In the genomic region with DNA sequence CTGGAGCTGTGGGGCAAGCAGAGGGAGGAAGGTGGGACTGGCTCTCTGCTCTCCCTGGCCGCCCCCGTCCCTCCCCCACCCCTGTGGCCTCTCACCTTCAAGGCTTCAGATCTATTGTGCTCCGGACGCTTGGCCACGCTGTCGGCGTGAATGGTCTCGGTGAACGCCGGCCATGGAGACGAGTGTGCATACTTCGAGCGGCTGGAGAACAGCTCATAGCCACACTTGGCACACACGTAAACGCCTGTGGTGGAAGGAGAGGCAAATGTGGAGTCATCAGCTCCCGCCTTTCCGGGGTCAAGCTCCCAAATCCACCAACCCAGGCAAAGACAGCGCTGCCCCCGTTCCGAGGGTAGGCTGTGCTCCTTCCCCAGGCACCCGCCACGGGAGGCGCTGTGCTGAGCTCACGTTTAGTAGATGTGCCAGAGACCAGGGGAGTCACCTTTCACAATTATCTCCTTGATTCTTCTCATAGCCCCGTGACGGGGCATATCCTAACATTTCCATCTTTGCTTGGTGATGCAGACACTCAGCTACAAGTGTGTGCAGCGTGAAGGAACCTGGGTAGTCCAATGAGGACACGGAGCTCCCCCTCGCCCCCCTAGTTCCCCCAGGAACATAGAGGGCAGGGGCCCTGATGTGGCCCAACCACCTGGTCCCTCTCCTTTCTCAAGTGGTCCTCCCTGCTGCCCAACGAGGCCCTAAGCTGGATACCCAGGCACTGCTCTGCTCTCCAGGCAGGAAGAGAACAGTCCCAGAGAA, we compare ENCODE assay signal across 9 cellular contexts. TPM values are rescaled to one million over a fixed set of nuclear protein-coding genes. Genes with fewer than 3 reads are reported as not detected.
DNase-seq lines count a peak whose midpoint lies in the region; ATAC-seq and TF ChIP-seq lines count a peak whose summit lies in the region.
"Had no signal": no experiment of that assay in that cellular context is flagged by ENCODE, and none has a peak within 500 bp of the region (broad histone marks: within the 10 kb centered on the region; RNA-seq: fewer than 3 reads in every experiment).

No MANE protein-coding gene starts in this region.

- no peak overlapping the region for H3K27ac Mint-ChIP-seq in activated T-cell treated with anti-CD3 and anti-CD28 coated beads, Interleukin-2, amount 50 U/mL, for 72 hours
- no peak overlapping the region for H3K27ac Mint-ChIP-seq in activated CD8-positive, alpha-beta T cell treated with anti-CD3 and anti-CD28 coated beads, Interleukin-2, amount 10 ng/mL, durations not matched to agents 7 days and 5 days

- no peak overlapping the region for H3K4me3 ChIP-seq in kidney epithelial cell (ENCODE audit: low read depth, low read length)
- H3K4me3 ChIP-seq in tibial artery = peak overlapping the region; percentile 82 to 92

- peaks cover 2% of the 10 kb centered on the region in 2 donors for H3K36me3 Mint-ChIP-seq in activated T-cell treated with anti-CD3 and anti-CD28 coated beads, Interleukin-2, amount 50 U/mL, for 72 hours (ENCODE audit: insufficient read depth in 2 of 2)
- H3K36me3 Mint-ChIP-seq in activated CD8-positive, alpha-beta T cell treated with anti-CD3 and anti-CD28 coated beads, Interleukin-2, amount 10 ng/mL, durations not matched to agents 7 days and 5 days (ENCODE audit: low read depth) = peaks cover 8% of the 10 kb centered on the region

- H3K4me3 Mint-ChIP-seq in activated T-cell treated with anti-CD3 and anti-CD28 coated beads, Interleukin-2, amount 50 U/mL, for 72 hours = peak overlapping the region; percentile 98
- peak overlapping the region; percentile 85 for H3K4me3 Mint-ChIP-seq in activated CD8-positive, alpha-beta T cell treated with anti-CD3 and anti-CD28 coated beads, Interleukin-2, amount 10 ng/mL, durations not matched to agents 7 days and 5 days

- DNase-seq in activated T-cell treated with anti-CD3 and anti-CD28 coated beads, Interleukin-2, amount 50 U/mL, for 72 hours = no peak
- DNase-seq in activated T-cell treated with anti-CD3 and anti-CD28 coated beads, Interleukin-2, amount 50 U/mL, for 1 hour = no peak
- no peak for DNase-seq in activated CD8-positive, alpha-beta T cell treated with anti-CD3 and anti-CD28 coated beads, Interleukin-2, amount 10 ng/mL, durations not matched to agents 7 days and 5 days
- DNase-seq in kidney epithelial cell (ENCODE audit: low read depth) (no peak), tibial artery (peak in 1 of 2 donors; percentile 63), AG20443 (ENCODE audit: low spot score) (no peak), NCI-H128 (lab: John Stamatoyannopoulos, UW; ENCODE audit: unreplicated experiment) (no peak)
- DNase-seq: uterus had no signal

- H3K36me3 ChIP-seq in kidney epithelial cell (ENCODE audit: control insufficient read depth, insufficient read depth, low read length) = peaks cover 2% of the 10 kb centered on the region
- peaks cover 40 to 46% (median 46%) of the 10 kb centered on the region in 3 donors for H3K36me3 ChIP-seq in tibial artery
- H3K36me3 ChIP-seq: uterus had no signal

- no peak for ATAC-seq in activated T-cell treated with anti-CD3 and anti-CD28 coated beads, Interleukin-2, amount 50 U/mL, for 72 hours (replicated peaks in 1 of 2)
- no peak for ATAC-seq in activated CD8-positive, alpha-beta T cell treated with anti-CD3 and anti-CD28 coated beads, Interleukin-2, amount 10 ng/mL, durations not matched to agents 7 days and 5 days
- ATAC-seq in GM21786 (IDR thresholded peaks at IDR 0.05; ENCODE audit: unreplicated experiment) = no peak

- TF ChIP-seq CTCF in kidney epithelial cell (IDR thresholded peaks at IDR 0.05; ENCODE audit: insufficient read depth, low read length, poor library complexity, severe bottlenecking) (peak; percentile 32), tibial artery (IDR thresholded peaks at IDR 0.05) (no peak)

- peaks cover 6 to 21% (median 14%) of the 10 kb centered on the region in 4 donors for H3K4me1 ChIP-seq in tibial artery

- H3K27me3 ChIP-seq in kidney epithelial cell (ENCODE audit: control insufficient read depth, insufficient read depth, low read length) (no peaks in the 10 kb centered on the region), tibial artery (no peaks in the 10 kb centered on the region)
- H3K27me3 ChIP-seq: uterus had no signal

- peak overlapping the region; percentile 85 to 88 for H3K27ac ChIP-seq in tibial artery

- intact Hi-C loops in tibial artery (cut with DNase I; ENCODE audit: low total_unique reads) = no loop called here

- peaks cover 31% of the 10 kb centered on the region for H3K4me1 Mint-ChIP-seq in activated T-cell treated with anti-CD3 and anti-CD28 coated beads, Interleukin-2, amount 50 U/mL, for 72 hours (ENCODE audit: low read depth)
- H3K4me1 Mint-ChIP-seq in activated CD8-positive, alpha-beta T cell treated with anti-CD3 and anti-CD28 coated beads, Interleukin-2, amount 10 ng/mL, durations not matched to agents 7 days and 5 days (ENCODE audit: low read depth) = peaks cover 29% of the 10 kb centered on the region

- H3K9me3 ChIP-seq in tibial artery = no peaks in the 10 kb centered on the region
- H3K9me3 ChIP-seq: uterus had no signal

- POLR2A ChIA-PET in activated CD8-positive, alpha-beta T cell treated with anti-CD3 and anti-CD28 coated beads, Interleukin-2, amount 10 ng/mL, durations not matched to agents 7 days and 5 days (lab: Charles Lee) = interaction anchor here (0.8 to 2.1 kb wide), 2 partner anchors 24 to 214 kb away, joined by 3 to 8 read pairs; a partner anchor contains a TSS

- H3K27me3 Mint-ChIP-seq in activated T-cell treated with anti-CD3 and anti-CD28 coated beads, Interleukin-2, amount 50 U/mL, for 72 hours (ENCODE audit: low read depth) = no peaks in the 10 kb centered on the region
- H3K27me3 Mint-ChIP-seq in activated CD8-positive, alpha-beta T cell treated with anti-CD3 and anti-CD28 coated beads, Interleukin-2, amount 10 ng/mL, durations not matched to agents 7 days and 5 days (ENCODE audit: low read depth) = no peaks in the 10 kb centered on the region

- CTCF ChIA-PET in activated CD8-positive, alpha-beta T cell treated with anti-CD3 and anti-CD28 coated beads, Interleukin-2, amount 10 ng/mL, durations not matched to agents 7 days and 5 days (lab: Charles Lee) = no interaction called here

- H3K9me3 Mint-ChIP-seq in activated T-cell treated with anti-CD3 and anti-CD28 coated beads, Interleukin-2, amount 50 U/mL, for 72 hours = no peaks in the 10 kb centered on the region
- no peaks in the 10 kb centered on the region for H3K9me3 Mint-ChIP-seq in activated CD8-positive, alpha-beta T cell treated with anti-CD3 and anti-CD28 coated beads, Interleukin-2, amount 10 ng/mL, durations not matched to agents 7 days and 5 days (ENCODE audit: insufficient read depth)

RNA-seq across cellular contexts. Expression of a gene that starts 1.7 kb away (rescaled TPM):
- total RNA-seq in activated T-cell treated with anti-CD3 and anti-CD28 coated beads, Interleukin-2, amount 50 U/mL, for 72 hours = 10 to 100 TPM; 17.9 to 18.8 TPM
- 10 to 100 TPM; 13.2 to 13.9 TPM for total RNA-seq in activated CD8-positive, alpha-beta T cell treated with anti-CD3 and anti-CD28 coated beads, Interleukin-2, amount 10 ng/mL, durations not matched to agents 7 days and 5 days
- 11.7 and 12.0 TPM in 2 replicates for total RNA-seq in kidney epithelial cell

RNA-seq across cellular contexts. Expression of a gene that starts 13.1 kb away (rescaled TPM):
- under 1 TPM; 0.38 to 0.51 TPM for total RNA-seq in activated T-cell treated with anti-CD3 and anti-CD28 coated beads, Interleukin-2, amount 50 U/mL, for 72 hours
- under 1 TPM in 1 of 2 experiments, not detected in 1; 0.53 TPM for total RNA-seq in activated CD8-positive, alpha-beta T cell treated with anti-CD3 and anti-CD28 coated beads, Interleukin-2, amount 10 ng/mL, durations not matched to agents 7 days and 5 days
- not detected in 2 replicates for total RNA-seq in kidney epithelial cell

RNA-seq across cellular contexts. Expression of a gene that starts 18.0 kb away (rescaled TPM):
- 10 to 100 TPM; 69.3 to 98.3 TPM for total RNA-seq in activated T-cell treated with anti-CD3 and anti-CD28 coated beads, Interleukin-2, amount 50 U/mL, for 72 hours
- 100 to 1,000 TPM; 141 to 147 TPM for total RNA-seq in activated CD8-positive, alpha-beta T cell treated with anti-CD3 and anti-CD28 coated beads, Interleukin-2, amount 10 ng/mL, durations not matched to agents 7 days and 5 days
- 280 and 289 TPM in 2 replicates for total RNA-seq in kidney epithelial cell

RNA-seq across cellular contexts. Expression of a gene that starts 23.1 kb away (rescaled TPM):
- not detected for total RNA-seq in activated T-cell treated with anti-CD3 and anti-CD28 coated beads, Interleukin-2, amount 50 U/mL, for 72 hours
- total RNA-seq in activated CD8-positive, alpha-beta T cell treated with anti-CD3 and anti-CD28 coated beads, Interleukin-2, amount 10 ng/mL, durations not matched to agents 7 days and 5 days = not detected
- total RNA-seq in kidney epithelial cell = 0.89 and 0.92 TPM in 2 replicates
- total RNA-seq: uterus had no signal

RNA-seq across cellular contexts. Expression of a gene that starts 23.3 kb away (rescaled TPM):
- 1,000 to 10,000 TPM; 5,556 to 5,984 TPM for total RNA-seq in activated T-cell treated with anti-CD3 and anti-CD28 coated beads, Interleukin-2, amount 50 U/mL, for 72 hours
- total RNA-seq in activated CD8-positive, alpha-beta T cell treated with anti-CD3 and anti-CD28 coated beads, Interleukin-2, amount 10 ng/mL, durations not matched to agents 7 days and 5 days = 1,000 to 10,000 TPM; 2,821 to 2,910 TPM
- 4,278 and 4,383 TPM in 2 replicates for total RNA-seq in kidney epithelial cell
